ENCODE assay signal across 1 cellular context in the genomic region with DNA sequence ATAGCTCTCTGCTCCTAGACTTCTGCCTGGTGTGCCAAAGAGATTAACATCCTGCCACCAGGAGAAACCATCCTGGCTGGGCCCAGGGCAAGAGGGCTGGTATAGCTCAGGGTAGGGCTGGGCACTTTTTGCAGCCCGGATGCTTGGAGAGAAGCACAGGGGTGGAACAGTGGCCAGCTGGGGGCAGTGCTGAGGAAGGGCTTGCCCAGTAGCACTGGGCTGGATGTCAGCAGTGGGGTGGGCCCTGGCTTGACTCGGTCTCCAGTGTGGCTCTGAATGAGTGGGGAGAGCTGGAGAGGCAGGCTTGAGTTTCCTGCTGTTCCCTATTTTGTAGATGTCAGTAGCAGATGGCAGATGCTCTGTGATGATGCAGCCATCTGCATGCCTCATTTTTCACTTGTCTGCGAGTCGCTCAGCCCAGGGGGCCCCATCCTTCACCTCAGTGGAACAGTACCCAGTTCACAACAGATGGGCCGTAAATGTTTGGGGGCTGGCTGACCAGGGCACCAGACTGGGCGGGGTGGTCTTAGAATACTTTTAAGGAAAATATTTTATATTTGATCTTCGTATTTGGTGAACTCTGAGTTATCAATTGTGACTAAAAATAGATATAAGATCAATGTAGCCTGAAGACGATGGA.
TF ChIP-seq lines count a peak whose summit lies in the region.

No MANE protein-coding gene starts in this region.

TF ChIP-seq in GM23338, 12 proteins besides CTCF, POLR2A, EP300 and RAD21:
- TF ChIP-seq, protein P1, sequence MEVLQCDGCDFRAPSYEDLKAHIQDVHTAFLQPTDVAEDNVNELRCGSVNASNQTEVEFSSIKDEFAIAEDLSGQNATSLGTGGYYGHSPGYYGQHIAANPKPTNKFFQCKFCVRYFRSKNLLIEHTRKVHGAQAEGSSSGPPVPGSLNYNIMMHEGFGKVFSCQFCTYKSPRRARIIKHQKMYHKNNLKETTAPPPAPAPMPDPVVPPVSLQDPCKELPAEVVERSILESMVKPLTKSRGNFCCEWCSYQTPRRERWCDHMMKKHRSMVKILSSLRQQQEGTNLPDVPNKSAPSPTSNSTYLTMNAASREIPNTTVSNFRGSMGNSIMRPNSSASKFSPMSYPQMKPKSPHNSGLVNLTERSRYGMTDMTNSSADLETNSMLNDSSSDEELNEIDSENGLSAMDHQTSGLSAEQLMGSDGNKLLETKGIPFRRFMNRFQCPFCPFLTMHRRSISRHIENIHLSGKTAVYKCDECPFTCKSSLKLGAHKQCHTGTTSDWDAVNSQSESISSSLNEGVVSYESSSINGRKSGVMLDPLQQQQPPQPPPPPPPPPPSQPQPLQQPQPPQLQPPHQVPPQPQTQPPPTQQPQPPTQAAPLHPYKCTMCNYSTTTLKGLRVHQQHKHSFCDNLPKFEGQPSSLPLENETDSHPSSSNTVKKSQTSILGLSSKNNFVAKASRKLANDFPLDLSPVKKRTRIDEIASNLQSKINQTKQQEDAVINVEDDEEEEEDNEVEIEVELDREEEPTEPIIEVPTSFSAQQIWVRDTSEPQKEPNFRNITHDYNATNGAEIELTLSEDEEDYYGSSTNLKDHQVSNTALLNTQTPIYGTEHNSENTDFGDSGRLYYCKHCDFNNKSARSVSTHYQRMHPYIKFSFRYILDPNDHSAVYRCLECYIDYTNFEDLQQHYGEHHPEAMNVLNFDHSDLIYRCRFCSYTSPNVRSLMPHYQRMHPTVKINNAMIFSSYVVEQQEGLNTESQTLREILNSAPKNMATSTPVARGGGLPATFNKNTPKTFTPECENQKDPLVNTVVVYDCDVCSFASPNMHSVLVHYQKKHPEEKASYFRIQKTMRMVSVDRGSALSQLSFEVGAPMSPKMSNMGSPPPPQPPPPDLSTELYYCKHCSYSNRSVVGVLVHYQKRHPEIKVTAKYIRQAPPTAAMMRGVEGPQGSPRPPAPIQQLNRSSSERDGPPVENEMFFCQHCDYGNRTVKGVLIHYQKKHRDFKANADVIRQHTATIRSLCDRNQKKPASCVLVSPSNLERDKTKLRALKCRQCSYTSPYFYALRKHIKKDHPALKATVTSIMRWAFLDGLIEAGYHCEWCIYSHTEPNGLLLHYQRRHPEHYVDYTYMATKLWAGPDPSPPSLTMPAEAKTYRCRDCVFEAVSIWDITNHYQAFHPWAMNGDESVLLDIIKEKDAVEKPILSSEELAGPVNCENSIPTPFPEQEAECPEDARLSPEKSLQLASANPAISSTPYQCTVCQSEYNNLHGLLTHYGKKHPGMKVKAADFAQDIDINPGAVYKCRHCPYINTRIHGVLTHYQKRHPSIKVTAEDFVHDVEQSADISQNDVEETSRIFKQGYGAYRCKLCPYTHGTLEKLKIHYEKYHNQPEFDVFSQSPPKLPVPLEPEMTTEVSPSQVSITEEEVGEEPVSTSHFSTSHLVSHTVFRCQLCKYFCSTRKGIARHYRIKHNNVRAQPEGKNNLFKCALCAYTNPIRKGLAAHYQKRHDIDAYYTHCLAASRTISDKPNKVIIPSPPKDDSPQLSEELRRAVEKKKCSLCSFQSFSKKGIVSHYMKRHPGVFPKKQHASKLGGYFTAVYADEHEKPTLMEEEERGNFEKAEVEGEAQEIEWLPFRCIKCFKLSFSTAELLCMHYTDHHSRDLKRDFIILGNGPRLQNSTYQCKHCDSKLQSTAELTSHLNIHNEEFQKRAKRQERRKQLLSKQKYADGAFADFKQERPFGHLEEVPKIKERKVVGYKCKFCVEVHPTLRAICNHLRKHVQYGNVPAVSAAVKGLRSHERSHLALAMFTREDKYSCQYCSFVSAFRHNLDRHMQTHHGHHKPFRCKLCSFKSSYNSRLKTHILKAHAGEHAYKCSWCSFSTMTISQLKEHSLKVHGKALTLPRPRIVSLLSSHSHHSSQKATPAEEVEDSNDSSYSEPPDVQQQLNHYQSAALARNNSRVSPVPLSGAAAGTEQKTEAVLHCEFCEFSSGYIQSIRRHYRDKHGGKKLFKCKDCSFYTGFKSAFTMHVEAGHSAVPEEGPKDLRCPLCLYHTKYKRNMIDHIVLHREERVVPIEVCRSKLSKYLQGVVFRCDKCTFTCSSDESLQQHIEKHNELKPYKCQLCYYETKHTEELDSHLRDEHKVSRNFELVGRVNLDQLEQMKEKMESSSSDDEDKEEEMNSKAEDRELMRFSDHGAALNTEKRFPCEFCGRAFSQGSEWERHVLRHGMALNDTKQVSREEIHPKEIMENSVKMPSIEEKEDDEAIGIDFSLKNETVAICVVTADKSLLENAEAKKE (CRISPR knock-in tag; IDR thresholded peaks at IDR 0.05) = no peak
- TF ChIP-seq POLR2AphosphoS5 (IDR thresholded peaks at IDR 0.05; ENCODE audit: low read depth) = no peak
- no peak for TF ChIP-seq REST (IDR thresholded peaks at IDR 0.05; ENCODE audit: unreplicated experiment)
- no peak for TF ChIP-seq EZH2 (IDR thresholded peaks at IDR 0.05; ENCODE audit: low read depth, unreplicated experiment)
